1 cellular context compared by ENCODE assay signal in the genomic region with DNA sequence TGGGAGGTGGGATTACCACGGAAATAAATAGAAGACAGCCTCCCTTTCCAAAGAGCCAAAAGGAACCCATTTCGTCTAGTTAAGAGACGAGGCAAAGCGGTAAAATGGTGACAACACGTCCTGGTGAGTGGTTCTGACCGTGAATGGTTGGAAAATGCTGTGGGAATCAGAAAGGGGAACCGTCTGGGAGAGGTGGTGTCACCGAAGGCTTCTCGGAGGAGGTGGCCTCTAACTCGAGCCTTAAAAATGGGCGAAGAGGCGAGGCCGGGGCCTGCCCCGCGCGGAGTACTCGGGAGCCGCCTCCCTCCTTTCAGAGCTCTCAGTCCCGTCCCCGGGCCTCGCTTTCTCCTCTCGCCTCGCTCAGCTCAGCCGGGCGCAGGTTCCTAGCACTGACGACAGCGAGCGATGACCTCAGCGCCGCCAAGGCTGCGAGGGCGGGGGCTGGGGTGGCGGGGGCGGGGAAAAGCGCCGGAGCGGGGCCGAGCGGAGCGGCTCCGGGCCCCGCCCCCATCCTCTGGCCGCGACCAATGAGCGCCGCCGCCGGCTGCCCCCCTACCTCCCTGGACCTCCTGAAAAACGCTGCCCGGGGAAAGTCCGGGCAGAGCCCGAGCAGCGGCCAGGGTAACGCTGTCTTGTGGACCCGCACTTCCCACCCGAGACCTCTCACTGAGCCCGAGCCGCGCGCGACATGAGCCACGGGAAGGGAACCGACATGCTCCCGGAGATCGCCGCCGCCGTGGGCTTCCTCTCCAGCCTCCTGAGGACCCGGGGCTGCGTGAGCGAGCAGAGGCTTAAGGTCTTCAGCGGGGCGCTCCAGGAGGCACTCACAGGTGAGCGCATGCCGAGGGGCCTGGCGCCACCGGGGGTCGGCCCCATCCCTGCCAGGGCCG.
TF ChIP-seq lines count a peak whose summit lies in the region.

A gene with protein sequence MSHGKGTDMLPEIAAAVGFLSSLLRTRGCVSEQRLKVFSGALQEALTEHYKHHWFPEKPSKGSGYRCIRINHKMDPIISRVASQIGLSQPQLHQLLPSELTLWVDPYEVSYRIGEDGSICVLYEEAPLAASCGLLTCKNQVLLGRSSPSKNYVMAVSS (plus strand): TSS at position 601 of the 890 bp plus-strand sequence. CDS start 88 bp downstream, at position 689.

TF ChIP-seq in HepG2, 621 proteins besides CTCF, POLR2A, EP300 and RAD21 (continued from another document):
- TF ChIP-seq, protein P1, sequence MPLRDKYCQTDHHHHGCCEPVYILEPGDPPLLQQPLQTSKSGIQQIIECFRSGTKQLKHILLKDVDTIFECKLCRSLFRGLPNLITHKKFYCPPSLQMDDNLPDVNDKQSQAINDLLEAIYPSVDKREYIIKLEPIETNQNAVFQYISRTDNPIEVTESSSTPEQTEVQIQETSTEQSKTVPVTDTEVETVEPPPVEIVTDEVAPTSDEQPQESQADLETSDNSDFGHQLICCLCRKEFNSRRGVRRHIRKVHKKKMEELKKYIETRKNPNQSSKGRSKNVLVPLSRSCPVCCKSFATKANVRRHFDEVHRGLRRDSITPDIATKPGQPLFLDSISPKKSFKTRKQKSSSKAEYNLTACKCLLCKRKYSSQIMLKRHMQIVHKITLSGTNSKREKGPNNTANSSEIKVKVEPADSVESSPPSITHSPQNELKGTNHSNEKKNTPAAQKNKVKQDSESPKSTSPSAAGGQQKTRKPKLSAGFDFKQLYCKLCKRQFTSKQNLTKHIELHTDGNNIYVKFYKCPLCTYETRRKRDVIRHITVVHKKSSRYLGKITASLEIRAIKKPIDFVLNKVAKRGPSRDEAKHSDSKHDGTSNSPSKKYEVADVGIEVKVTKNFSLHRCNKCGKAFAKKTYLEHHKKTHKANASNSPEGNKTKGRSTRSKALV (CRISPR knock-in tag; IDR thresholded peaks at IDR 0.05): peak; percentile 80; the same call in 1 of the 2 replicates
- TF ChIP-seq HDAC1 (CRISPR knock-in tag; IDR thresholded peaks at IDR 0.05): peak; percentile 88
- TF ChIP-seq DNMT1 (CRISPR knock-in tag; IDR thresholded peaks at IDR 0.05): no peak
- TF ChIP-seq POLR2G (IDR thresholded peaks at IDR 0.05; ENCODE audit: low read depth, low read length): peak; percentile 98
- TF ChIP-seq, protein P2, sequence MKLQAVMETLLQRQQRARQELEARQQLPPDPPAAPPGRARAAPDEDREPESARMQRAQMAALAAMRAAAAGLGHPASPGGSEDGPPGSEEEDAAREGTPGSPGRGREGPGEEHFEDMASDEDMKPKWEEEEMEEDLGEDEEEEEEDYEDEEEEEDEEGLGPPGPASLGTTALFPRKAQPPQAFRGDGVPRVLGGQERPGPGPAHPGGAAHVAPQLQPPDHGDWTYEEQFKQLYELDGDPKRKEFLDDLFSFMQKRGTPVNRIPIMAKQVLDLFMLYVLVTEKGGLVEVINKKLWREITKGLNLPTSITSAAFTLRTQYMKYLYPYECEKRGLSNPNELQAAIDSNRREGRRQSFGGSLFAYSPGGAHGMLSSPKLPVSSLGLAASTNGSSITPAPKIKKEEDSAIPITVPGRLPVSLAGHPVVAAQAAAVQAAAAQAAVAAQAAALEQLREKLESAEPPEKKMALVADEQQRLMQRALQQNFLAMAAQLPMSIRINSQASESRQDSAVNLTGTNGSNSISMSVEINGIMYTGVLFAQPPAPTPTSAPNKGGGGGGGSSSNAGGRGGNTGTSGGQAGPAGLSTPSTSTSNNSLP (IDR thresholded peaks at IDR 0.05; ENCODE audit: low read depth, low read length): no peak
- TF ChIP-seq, protein P3, sequence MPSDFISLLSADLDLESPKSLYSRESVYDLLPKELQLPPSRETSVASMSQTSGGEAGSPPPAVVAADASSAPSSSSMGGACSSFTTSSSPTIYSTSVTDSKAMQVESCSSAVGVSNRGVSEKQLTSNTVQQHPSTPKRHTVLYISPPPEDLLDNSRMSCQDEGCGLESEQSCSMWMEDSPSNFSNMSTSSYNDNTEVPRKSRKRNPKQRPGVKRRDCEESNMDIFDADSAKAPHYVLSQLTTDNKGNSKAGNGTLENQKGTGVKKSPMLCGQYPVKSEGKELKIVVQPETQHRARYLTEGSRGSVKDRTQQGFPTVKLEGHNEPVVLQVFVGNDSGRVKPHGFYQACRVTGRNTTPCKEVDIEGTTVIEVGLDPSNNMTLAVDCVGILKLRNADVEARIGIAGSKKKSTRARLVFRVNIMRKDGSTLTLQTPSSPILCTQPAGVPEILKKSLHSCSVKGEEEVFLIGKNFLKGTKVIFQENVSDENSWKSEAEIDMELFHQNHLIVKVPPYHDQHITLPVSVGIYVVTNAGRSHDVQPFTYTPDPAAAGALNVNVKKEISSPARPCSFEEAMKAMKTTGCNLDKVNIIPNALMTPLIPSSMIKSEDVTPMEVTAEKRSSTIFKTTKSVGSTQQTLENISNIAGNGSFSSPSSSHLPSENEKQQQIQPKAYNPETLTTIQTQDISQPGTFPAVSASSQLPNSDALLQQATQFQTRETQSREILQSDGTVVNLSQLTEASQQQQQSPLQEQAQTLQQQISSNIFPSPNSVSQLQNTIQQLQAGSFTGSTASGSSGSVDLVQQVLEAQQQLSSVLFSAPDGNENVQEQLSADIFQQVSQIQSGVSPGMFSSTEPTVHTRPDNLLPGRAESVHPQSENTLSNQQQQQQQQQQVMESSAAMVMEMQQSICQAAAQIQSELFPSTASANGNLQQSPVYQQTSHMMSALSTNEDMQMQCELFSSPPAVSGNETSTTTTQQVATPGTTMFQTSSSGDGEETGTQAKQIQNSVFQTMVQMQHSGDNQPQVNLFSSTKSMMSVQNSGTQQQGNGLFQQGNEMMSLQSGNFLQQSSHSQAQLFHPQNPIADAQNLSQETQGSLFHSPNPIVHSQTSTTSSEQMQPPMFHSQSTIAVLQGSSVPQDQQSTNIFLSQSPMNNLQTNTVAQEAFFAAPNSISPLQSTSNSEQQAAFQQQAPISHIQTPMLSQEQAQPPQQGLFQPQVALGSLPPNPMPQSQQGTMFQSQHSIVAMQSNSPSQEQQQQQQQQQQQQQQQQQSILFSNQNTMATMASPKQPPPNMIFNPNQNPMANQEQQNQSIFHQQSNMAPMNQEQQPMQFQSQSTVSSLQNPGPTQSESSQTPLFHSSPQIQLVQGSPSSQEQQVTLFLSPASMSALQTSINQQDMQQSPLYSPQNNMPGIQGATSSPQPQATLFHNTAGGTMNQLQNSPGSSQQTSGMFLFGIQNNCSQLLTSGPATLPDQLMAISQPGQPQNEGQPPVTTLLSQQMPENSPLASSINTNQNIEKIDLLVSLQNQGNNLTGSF (CRISPR knock-in tag; IDR thresholded peaks at IDR 0.05): 0 out of 2 replicates have a peak, but pooled peaks have one; percentile 26
- TF ChIP-seq SRSF4 (IDR thresholded peaks at IDR 0.05; ENCODE audit: low read depth, low read length, poor library complexity, severe bottlenecking): no peak
- 0 out of 2 replicates have a peak, but pooled peaks have one; percentile 77 for TF ChIP-seq HOXA9 (CRISPR knock-in tag; IDR thresholded peaks at IDR 0.05; ENCODE audit: borderline replicate concordance)
- TF ChIP-seq ZNF841 (CRISPR knock-in tag; IDR thresholded peaks at IDR 0.05; ENCODE audit: borderline replicate concordance): no peak
- TF ChIP-seq HIVEP1 (CRISPR knock-in tag; IDR thresholded peaks at IDR 0.05): 0 out of 2 replicates have a peak, but pooled peaks have one; percentile 37
- TF ChIP-seq GZF1 (CRISPR knock-in tag; IDR thresholded peaks at IDR 0.05): no peak
- 0 out of 2 replicates have a peak, but pooled peaks have one; percentile 40 for TF ChIP-seq TGIF2 (CRISPR knock-in tag; IDR thresholded peaks at IDR 0.05)
- TF ChIP-seq ZFP62 (CRISPR knock-in tag; IDR thresholded peaks at IDR 0.05): no peak
- TF ChIP-seq ZNF850 (CRISPR knock-in tag; conservative IDR thresholded peaks at IDR 0.05): peak; percentile 90
- TF ChIP-seq, protein P4, sequence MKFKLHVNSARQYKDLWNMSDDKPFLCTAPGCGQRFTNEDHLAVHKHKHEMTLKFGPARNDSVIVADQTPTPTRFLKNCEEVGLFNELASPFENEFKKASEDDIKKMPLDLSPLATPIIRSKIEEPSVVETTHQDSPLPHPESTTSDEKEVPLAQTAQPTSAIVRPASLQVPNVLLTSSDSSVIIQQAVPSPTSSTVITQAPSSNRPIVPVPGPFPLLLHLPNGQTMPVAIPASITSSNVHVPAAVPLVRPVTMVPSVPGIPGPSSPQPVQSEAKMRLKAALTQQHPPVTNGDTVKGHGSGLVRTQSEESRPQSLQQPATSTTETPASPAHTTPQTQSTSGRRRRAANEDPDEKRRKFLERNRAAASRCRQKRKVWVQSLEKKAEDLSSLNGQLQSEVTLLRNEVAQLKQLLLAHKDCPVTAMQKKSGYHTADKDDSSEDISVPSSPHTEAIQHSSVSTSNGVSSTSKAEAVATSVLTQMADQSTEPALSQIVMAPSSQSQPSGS (CRISPR knock-in tag; IDR thresholded peaks at IDR 0.05): peak; percentile 80
- no peak for TF ChIP-seq ZNF775 (CRISPR knock-in tag; IDR thresholded peaks at IDR 0.05; ENCODE audit: borderline replicate concordance)
- no peak; the same call in 1 of the 2 replicates for TF ChIP-seq ZBTB7B (CRISPR knock-in tag; IDR thresholded peaks at IDR 0.05)
- TF ChIP-seq ZNF724P (CRISPR knock-in tag; IDR thresholded peaks at IDR 0.05; ENCODE audit: borderline replicate concordance): peak; percentile 76; the same call in 1 of the 2 replicates
- no peak for TF ChIP-seq NFIC (IDR thresholded peaks at IDR 0.05; ENCODE audit: low read length)
- TF ChIP-seq MTA3 (CRISPR knock-in tag; IDR thresholded peaks at IDR 0.05): no peak
- TF ChIP-seq MEF2D (CRISPR knock-in tag; IDR thresholded peaks at IDR 0.05): no peak
- peak; percentile 24; the same call in 1 of the 2 replicates for TF ChIP-seq NCOA2 (CRISPR knock-in tag; IDR thresholded peaks at IDR 0.05)
- TF ChIP-seq AGO1 (IDR thresholded peaks at IDR 0.05; ENCODE audit: low read depth, low read length, poor library complexity, severe bottlenecking): no peak
- TF ChIP-seq ZNF564 (CRISPR knock-in tag; IDR thresholded peaks at IDR 0.05): peak; percentile 62; the same call in 1 of the 2 replicates
- TF ChIP-seq, protein P5, sequence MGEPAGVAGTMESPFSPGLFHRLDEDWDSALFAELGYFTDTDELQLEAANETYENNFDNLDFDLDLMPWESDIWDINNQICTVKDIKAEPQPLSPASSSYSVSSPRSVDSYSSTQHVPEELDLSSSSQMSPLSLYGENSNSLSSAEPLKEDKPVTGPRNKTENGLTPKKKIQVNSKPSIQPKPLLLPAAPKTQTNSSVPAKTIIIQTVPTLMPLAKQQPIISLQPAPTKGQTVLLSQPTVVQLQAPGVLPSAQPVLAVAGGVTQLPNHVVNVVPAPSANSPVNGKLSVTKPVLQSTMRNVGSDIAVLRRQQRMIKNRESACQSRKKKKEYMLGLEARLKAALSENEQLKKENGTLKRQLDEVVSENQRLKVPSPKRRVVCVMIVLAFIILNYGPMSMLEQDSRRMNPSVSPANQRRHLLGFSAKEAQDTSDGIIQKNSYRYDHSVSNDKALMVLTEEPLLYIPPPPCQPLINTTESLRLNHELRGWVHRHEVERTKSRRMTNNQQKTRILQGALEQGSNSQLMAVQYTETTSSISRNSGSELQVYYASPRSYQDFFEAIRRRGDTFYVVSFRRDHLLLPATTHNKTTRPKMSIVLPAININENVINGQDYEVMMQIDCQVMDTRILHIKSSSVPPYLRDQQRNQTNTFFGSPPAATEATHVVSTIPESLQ (CRISPR knock-in tag; conservative IDR thresholded peaks at IDR 0.05): no peak
- no peak for TF ChIP-seq NAIF1 (CRISPR knock-in tag; IDR thresholded peaks at IDR 0.05; ENCODE audit: borderline replicate concordance)
- TF ChIP-seq, protein P6, sequence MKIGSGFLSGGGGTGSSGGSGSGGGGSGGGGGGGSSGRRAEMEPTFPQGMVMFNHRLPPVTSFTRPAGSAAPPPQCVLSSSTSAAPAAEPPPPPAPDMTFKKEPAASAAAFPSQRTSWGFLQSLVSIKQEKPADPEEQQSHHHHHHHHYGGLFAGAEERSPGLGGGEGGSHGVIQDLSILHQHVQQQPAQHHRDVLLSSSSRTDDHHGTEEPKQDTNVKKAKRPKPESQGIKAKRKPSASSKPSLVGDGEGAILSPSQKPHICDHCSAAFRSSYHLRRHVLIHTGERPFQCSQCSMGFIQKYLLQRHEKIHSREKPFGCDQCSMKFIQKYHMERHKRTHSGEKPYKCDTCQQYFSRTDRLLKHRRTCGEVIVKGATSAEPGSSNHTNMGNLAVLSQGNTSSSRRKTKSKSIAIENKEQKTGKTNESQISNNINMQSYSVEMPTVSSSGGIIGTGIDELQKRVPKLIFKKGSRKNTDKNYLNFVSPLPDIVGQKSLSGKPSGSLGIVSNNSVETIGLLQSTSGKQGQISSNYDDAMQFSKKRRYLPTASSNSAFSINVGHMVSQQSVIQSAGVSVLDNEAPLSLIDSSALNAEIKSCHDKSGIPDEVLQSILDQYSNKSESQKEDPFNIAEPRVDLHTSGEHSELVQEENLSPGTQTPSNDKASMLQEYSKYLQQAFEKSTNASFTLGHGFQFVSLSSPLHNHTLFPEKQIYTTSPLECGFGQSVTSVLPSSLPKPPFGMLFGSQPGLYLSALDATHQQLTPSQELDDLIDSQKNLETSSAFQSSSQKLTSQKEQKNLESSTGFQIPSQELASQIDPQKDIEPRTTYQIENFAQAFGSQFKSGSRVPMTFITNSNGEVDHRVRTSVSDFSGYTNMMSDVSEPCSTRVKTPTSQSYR (CRISPR knock-in tag; IDR thresholded peaks at IDR 0.05; ENCODE audit: borderline replicate concordance): no peak
- TF ChIP-seq, protein P7, sequence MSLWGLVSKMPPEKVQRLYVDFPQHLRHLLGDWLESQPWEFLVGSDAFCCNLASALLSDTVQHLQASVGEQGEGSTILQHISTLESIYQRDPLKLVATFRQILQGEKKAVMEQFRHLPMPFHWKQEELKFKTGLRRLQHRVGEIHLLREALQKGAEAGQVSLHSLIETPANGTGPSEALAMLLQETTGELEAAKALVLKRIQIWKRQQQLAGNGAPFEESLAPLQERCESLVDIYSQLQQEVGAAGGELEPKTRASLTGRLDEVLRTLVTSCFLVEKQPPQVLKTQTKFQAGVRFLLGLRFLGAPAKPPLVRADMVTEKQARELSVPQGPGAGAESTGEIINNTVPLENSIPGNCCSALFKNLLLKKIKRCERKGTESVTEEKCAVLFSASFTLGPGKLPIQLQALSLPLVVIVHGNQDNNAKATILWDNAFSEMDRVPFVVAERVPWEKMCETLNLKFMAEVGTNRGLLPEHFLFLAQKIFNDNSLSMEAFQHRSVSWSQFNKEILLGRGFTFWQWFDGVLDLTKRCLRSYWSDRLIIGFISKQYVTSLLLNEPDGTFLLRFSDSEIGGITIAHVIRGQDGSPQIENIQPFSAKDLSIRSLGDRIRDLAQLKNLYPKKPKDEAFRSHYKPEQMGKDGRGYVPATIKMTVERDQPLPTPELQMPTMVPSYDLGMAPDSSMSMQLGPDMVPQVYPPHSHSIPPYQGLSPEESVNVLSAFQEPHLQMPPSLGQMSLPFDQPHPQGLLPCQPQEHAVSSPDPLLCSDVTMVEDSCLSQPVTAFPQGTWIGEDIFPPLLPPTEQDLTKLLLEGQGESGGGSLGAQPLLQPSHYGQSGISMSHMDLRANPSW (CRISPR knock-in tag; IDR thresholded peaks at IDR 0.05; ENCODE audit: borderline replicate concordance): no peak
